Comparison of ENCODE assay signal across 27 cellular contexts in the genomic region with DNA sequence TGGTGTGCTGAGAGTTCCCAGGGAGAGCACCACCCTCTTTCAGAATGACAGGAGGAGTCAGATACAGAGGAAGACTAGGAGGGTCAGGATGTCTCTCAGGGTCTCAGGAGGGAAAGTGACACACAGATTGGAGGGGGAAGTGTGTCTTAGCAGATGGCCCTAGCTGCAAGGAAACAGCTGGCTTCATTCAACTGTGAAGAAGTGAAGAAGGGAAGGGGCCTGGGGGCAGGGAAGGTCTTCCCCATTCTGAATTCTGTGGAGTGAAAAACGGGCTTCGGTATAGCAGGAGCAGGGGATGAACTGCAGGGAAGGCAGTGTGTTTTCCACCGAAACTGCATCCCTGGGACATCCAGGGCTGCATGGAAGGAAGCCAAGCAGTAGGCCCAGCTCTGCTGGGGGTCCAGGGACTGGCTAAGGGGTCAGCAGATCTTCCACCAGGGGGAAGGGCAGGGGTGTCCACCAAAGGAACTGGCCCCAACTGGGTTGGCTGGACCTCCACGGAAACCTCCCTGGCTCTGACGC.
DNase-seq lines count a peak whose midpoint lies in the region; ATAC-seq and TF ChIP-seq lines count a peak whose summit lies in the region.
"Had no signal": no experiment of that assay in that cellular context is flagged by ENCODE, and none has a peak within 500 bp of the region (broad histone marks: within the 10 kb centered on the region; RNA-seq: fewer than 3 reads in every experiment).

No MANE protein-coding gene starts in this region.

- DNase-seq in activated naive CD4-positive, alpha-beta T cell treated with anti-CD3 and anti-CD28 coated beads, Interleukin-2, amount 50 U/mL, for 16 hours: no peak
- DNase-seq in MV-4-11 (lab: John Stamatoyannopoulos, UW): peak; percentile 18
- peak; percentile 22 for DNase-seq in ecto neural progenitor cell (ENCODE audit: low spot score)
- DNase-seq in stomach: peak; percentile 7
- no peak for DNase-seq in kidney glomerular epithelial cell (lab: John Stamatoyannopoulos, UW)
- DNase-seq in GM19240 (ENCODE audit: insufficient read length, low spot score): no peak
- DNase-seq: activated CD4-positive, alpha-beta T cell treated with anti-CD3 and anti-CD28 coated beads for 36 hours; amniotic stem cell; CD4-positive, CD25-positive, alpha-beta regulatory T cell; cortex of kidney; endodermal cell; foreskin melanocyte; MG63; natural killer cell; NCI-H146; NCI-H69; RPMI8226; SK-N-SH; stimulated activated CD4-positive, alpha-beta T cell treated with anti-CD3 and anti-CD28 coated beads, Interleukin-15, amount 100 ng/mL, for 24 hours had no signal

- no peak for TF ChIP-seq CTCF in stomach (IDR thresholded peaks at IDR 0.05)

- peaks cover 0 to 16% (median 0%) of the 10 kb centered on the region in 3 donors for H3K27me3 ChIP-seq in stomach
- H3K27me3 ChIP-seq: MG63, tibial nerve had no signal

- no peak overlapping the region for H3K4me3 ChIP-seq in stomach
- H3K4me3 ChIP-seq: esophagus muscularis mucosa, left lung, MG63, tibial nerve had no signal

- WGBS in stomach, 5 donors: 76 to 87% (median 77%) methylated on average over 5 of the region's 5 CpGs

- no peak overlapping the region for H3K4me3 Mint-ChIP-seq in activated naive CD4-positive, alpha-beta T cell treated with anti-CD3 and anti-CD28 coated beads, Interleukin-2, amount 50 U/mL, for 24 hours
- H3K4me3 Mint-ChIP-seq: activated CD4-positive, alpha-beta T cell treated with anti-CD3 and anti-CD28 coated beads for 36 hours; CD4-positive, CD25-positive, alpha-beta regulatory T cell; endodermal cell; stimulated activated naive CD8-positive, alpha-beta T cell treated with anti-CD3 and anti-CD28 coated beads, Interleukin-15, Interleukin-2, amounts not matched to agents 100 ng/mL and 50 ng/mL, for 24 hours had no signal

- H3K27ac ChIP-seq in stomach: no peak overlapping the region
- H3K27ac ChIP-seq: esophagus muscularis mucosa, left lung, parathyroid adenoma, tibial nerve had no signal

- H3K9me3 ChIP-seq in stomach: peaks cover 0 to 12% (median 10%) of the 10 kb centered on the region in 4 donors
- H3K9me3 ChIP-seq: SK-N-SH had no signal

- H3K9me3 Mint-ChIP-seq in activated naive CD4-positive, alpha-beta T cell treated with anti-CD3 and anti-CD28 coated beads, Interleukin-2, amount 50 U/mL, for 24 hours: no peaks in the 10 kb centered on the region

- peak overlapping the region; percentile 68 for H3K27ac Mint-ChIP-seq in activated naive CD4-positive, alpha-beta T cell treated with anti-CD3 and anti-CD28 coated beads, Interleukin-2, amount 50 U/mL, for 24 hours
- H3K27ac Mint-ChIP-seq: activated CD4-positive, alpha-beta T cell treated with anti-CD3 and anti-CD28 coated beads for 36 hours; CD4-positive, CD25-positive, alpha-beta regulatory T cell; endodermal cell; natural killer cell; stimulated activated naive CD8-positive, alpha-beta T cell treated with anti-CD3 and anti-CD28 coated beads, Interleukin-15, Interleukin-2, amounts not matched to agents 100 ng/mL and 50 ng/mL, for 24 hours had no signal

- no peak for TF ChIP-seq POLR2A in stomach (IDR thresholded peaks at IDR 0.05)

- intact Hi-C loops in stomach (cut with DNase I; ENCODE audit: low total_unique reads): loop anchor here (5.0 kb wide), 1 partner anchor 207 kb away; the partner anchor contains the start of gene GPC1

- no peaks in the 10 kb centered on the region for H3K4me1 Mint-ChIP-seq in activated naive CD4-positive, alpha-beta T cell treated with anti-CD3 and anti-CD28 coated beads, Interleukin-2, amount 50 U/mL, for 24 hours
- H3K4me1 Mint-ChIP-seq: activated CD4-positive, alpha-beta T cell treated with anti-CD3 and anti-CD28 coated beads for 36 hours; endodermal cell; natural killer cell had no signal

- peaks cover 8% of the 10 kb centered on the region for H3K27me3 Mint-ChIP-seq in activated naive CD4-positive, alpha-beta T cell treated with anti-CD3 and anti-CD28 coated beads, Interleukin-2, amount 50 U/mL, for 24 hours

- H3K36me3 ChIP-seq in stomach: no peaks in the 10 kb centered on the region
- H3K36me3 ChIP-seq: esophagus muscularis mucosa, left lung, MG63, tibial nerve had no signal

- no peak for ATAC-seq in GM18858 (IDR thresholded peaks at IDR 0.05; ENCODE audit: unreplicated experiment)
- ATAC-seq: activated CD4-positive, alpha-beta T cell treated with anti-CD3 and anti-CD28 coated beads for 36 hours; left lung; natural killer cell; sciatic nerve had no signal

- H3K36me3 Mint-ChIP-seq in activated naive CD4-positive, alpha-beta T cell treated with anti-CD3 and anti-CD28 coated beads, Interleukin-2, amount 50 U/mL, for 24 hours: peaks cover 2% of the 10 kb centered on the region
- H3K36me3 Mint-ChIP-seq: CD4-positive, CD25-positive, alpha-beta regulatory T cell had no signal

- TF ChIP-seq EP300 in stomach (IDR thresholded peaks at IDR 0.05): no peak

- peaks cover 15 to 23% (median 20%) of the 10 kb centered on the region in 4 donors for H3K4me1 ChIP-seq in stomach
- H3K4me1 ChIP-seq: parathyroid adenoma had no signal

Comparison
In these comparisons a context has a peak if more than half of its experiments do, and no peak if none do; other contexts are left out.
1. DNase-seq: peak in MV-4-11 (single experiment), ecto neural progenitor cell (single experiment) and stomach (single experiment); none in activated naive CD4-positive, alpha-beta T cell treated with anti-CD3 and anti-CD28 coated beads, Interleukin-2, amount 50 U/mL, for 16 hours (single experiment), kidney glomerular epithelial cell (single experiment) and GM19240 (single experiment).